ENCODE assay signal across 21 cellular contexts in genomic region chr20:25496165-25496967, GRCh38.
"Had no signal": no experiment of that assay in that cellular context is flagged by ENCODE, and none has a peak within 500 bp of the region (broad histone marks: within the 10 kb centered on the region; RNA-seq: fewer than 3 reads in every experiment).

No MANE protein-coding gene starts in this region.

- H3K9me3 Mint-ChIP-seq: activated CD4-positive, alpha-beta memory T cell treated with anti-CD3 and anti-CD28 coated beads for 36 hours; activated naive CD4-positive, alpha-beta T cell treated with anti-CD3 and anti-CD28 coated beads, Interleukin-2, amount 50 U/mL, for 72 hours; central memory CD8-positive, alpha-beta T cell; mesothelial cell of epicardium had no signal

- H3K36me3 ChIP-seq: lower lobe of right lung had no signal

- H3K4me3 Mint-ChIP-seq: activated CD4-positive, alpha-beta memory T cell treated with anti-CD3 and anti-CD28 coated beads for 36 hours; activated CD8-positive, alpha-beta memory T cell treated with anti-CD3 and anti-CD28 coated beads, Interleukin-2, amount 10 ng/mL, durations not matched to agents 7 days and 5 days; central memory CD8-positive, alpha-beta T cell; mesothelial cell of epicardium had no signal

- ATAC-seq: activated CD8-positive, alpha-beta memory T cell treated with anti-CD3 and anti-CD28 coated beads, Interleukin-2, amount 10 ng/mL, durations not matched to agents 7 days and 5 days; activated naive CD4-positive, alpha-beta T cell treated with anti-CD3 and anti-CD28 coated beads, Interleukin-2, amount 50 U/mL, for 72 hours; lower lobe of right lung had no signal

- H2AFZ ChIP-seq: parathyroid adenoma had no signal

- H3K27ac ChIP-seq: coronary artery, foreskin keratinocyte, lower lobe of right lung, parathyroid adenoma, tibial nerve had no signal

- H3K27me3 Mint-ChIP-seq: activated CD4-positive, alpha-beta memory T cell treated with anti-CD3 and anti-CD28 coated beads for 36 hours; activated CD8-positive, alpha-beta memory T cell treated with anti-CD3 and anti-CD28 coated beads, Interleukin-2, amount 10 ng/mL, durations not matched to agents 7 days and 5 days had no signal

- H3K4me1 Mint-ChIP-seq: activated CD8-positive, alpha-beta memory T cell treated with anti-CD3 and anti-CD28 coated beads, Interleukin-2, amount 10 ng/mL, durations not matched to agents 7 days and 5 days; central memory CD8-positive, alpha-beta T cell; mesothelial cell of epicardium had no signal

- H3K9ac ChIP-seq: parathyroid adenoma had no signal

- H3K4me1 ChIP-seq: lower lobe of right lung, tibial nerve had no signal

- H3K27me3 ChIP-seq: foreskin keratinocyte, tibial nerve had no signal

- H3K9me3 ChIP-seq: lower lobe of right lung, tibial nerve had no signal

- H3K27ac Mint-ChIP-seq: activated CD4-positive, alpha-beta memory T cell treated with anti-CD3 and anti-CD28 coated beads for 36 hours; activated CD8-positive, alpha-beta memory T cell treated with anti-CD3 and anti-CD28 coated beads, Interleukin-2, amount 10 ng/mL, durations not matched to agents 7 days and 5 days; mesothelial cell of epicardium had no signal

- H3K4me3 ChIP-seq: coronary artery, lower lobe of right lung, tibial nerve had no signal

- H3K36me3 Mint-ChIP-seq: activated CD4-positive, alpha-beta memory T cell treated with anti-CD3 and anti-CD28 coated beads for 36 hours; activated CD8-positive, alpha-beta memory T cell treated with anti-CD3 and anti-CD28 coated beads, Interleukin-2, amount 10 ng/mL, durations not matched to agents 7 days and 5 days; activated naive CD4-positive, alpha-beta T cell treated with anti-CD3 and anti-CD28 coated beads, Interleukin-2, amount 50 U/mL, for 72 hours had no signal

- DNase-seq: activated CD4-positive, alpha-beta memory T cell treated with anti-CD3 and anti-CD28 coated beads for 36 hours; activated CD4-positive, alpha-beta T cell treated with anti-CD3 and anti-CD28 coated beads for 1 hour; activated CD8-positive, alpha-beta memory T cell treated with anti-CD3 and anti-CD28 coated beads, Interleukin-2, amount 10 ng/mL, durations not matched to agents 7 days and 5 days; activated gamma-delta T cell; activated T-cell treated with anti-CD3 and anti-CD28 coated beads, Interleukin-2, amount 50 U/mL, for 1 hour; glutamatergic neuron; hypothalamus; kidney glomerular epithelial cell; lower lobe of right lung; retina; SIG-M5; stimulated activated CD4-positive, alpha-beta T cell treated with anti-CD3 and anti-CD28 coated beads, Interleukin-2, amount 100 ng/mL, for 48 hours; stimulated activated naive CD4-positive, alpha-beta T cell; substantia nigra had no signal
